ENCODE assay signal across 9 cellular contexts in the genomic region with DNA sequence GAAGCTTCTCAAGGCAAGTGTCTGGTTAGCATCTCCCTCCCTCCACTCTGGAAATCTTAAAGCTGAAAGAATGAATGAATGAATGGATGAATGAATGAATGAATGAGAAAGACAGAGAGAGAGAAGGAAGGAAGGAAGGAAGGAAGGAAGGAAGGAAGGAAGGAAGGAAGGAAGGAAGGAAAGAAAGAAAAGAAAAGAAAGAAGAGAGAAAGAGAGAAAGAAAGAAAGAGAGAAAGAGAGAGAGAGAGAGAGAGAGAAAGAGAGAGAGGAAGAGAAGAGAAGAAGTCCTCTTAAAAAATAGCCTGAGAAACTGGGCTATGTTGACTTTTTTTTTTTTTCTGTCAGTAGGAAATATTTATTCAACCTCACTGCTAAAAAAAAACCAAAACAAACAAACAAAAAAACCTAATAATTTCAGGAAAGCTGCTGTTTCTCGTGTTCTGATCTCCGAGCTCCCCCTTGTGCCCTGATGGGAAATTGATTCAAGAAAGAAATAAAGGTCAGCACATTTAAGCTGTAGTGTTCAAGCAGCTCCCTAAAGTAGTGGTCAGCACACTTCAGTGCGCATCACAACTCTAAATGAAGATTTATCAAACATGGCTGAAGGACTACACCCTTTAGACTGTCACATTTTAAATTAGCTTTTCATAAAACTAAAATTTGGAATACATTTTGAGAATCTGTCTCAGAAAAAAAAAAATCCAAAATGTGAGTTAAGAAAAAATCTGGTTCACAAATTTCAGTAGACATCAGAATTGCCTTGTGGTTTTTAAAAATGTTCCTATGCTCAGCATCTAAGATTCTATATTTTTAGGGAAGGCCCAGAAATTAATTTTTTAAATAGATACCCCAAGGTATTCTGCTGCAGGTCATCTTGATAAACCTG.
A peak's percentile ranks its signal among the peaks of the same experiment; 100 is the strongest.
DNase-seq lines count a peak whose midpoint lies in the region; ATAC-seq and TF ChIP-seq lines count a peak whose summit lies in the region.
"Had no signal": no experiment of that assay in that cellular context is flagged by ENCODE, and none has a peak within 500 bp of the region (broad histone marks: within the 10 kb centered on the region; RNA-seq: fewer than 3 reads in every experiment).

No MANE protein-coding gene starts in this region.

- H3K27ac Mint-ChIP-seq in Caco-2 (ENCODE audit: unreplicated experiment), result no peak overlapping the region
- no peak overlapping the region for H3K27ac Mint-ChIP-seq in T-cell

- peak; percentile 78 for ATAC-seq in GM18868 (IDR thresholded peaks at IDR 0.05; ENCODE audit: unreplicated experiment)
- peak; percentile 62 for ATAC-seq in body of pancreas
- no peak for ATAC-seq in T-cell (replicated peaks in 1 of 4)
- ATAC-seq in HG03135 (IDR thresholded peaks at IDR 0.05; ENCODE audit: unreplicated experiment), result no peak

- H3K9ac ChIP-seq in MM.1S (ENCODE audit: low read length), result no peak overlapping the region

- H3K4me2 ChIP-seq in MM.1S (ENCODE audit: low read depth, low read length), result no peak overlapping the region

- no peaks in the 10 kb centered on the region for H4K20me1 ChIP-seq in MM.1S (ENCODE audit: insufficient read depth, low read length)

- H3K9me3 Mint-ChIP-seq in Caco-2 (ENCODE audit: unreplicated experiment), result no peaks in the 10 kb centered on the region
- no peaks in the 10 kb centered on the region for H3K9me3 Mint-ChIP-seq in T-cell

- H3K4me3 Mint-ChIP-seq in Caco-2 (ENCODE audit: unreplicated experiment), result no peak overlapping the region
- H3K4me3 Mint-ChIP-seq in T-cell, result no peak overlapping the region

- no peaks in the 10 kb centered on the region for H3K9me2 ChIP-seq in MM.1S (replicated peaks; ENCODE audit: insufficient read depth, low read length)

- no peak overlapping the region for H3K27ac ChIP-seq in MM.1S (ENCODE audit: low read length)
- no peak overlapping the region for H3K27ac ChIP-seq in body of pancreas
- H3K27ac ChIP-seq: SJSA1 had no signal

- POLR2A ChIA-PET in Caco-2 (lab: Charles Lee) (no interaction called here), T-cell (lab: Charles Lee) (interaction anchor here (0.6 to 0.7 kb wide), 4 partner anchors 10 to 249 kb away, joined by 5 to 8 read pairs (median 6); no protein-coding TSS in a partner anchor)

- H3K9me3 ChIP-seq in Caco-2 (no peaks in the 10 kb centered on the region), MM.1S (replicated peaks; ENCODE audit: insufficient read depth, low read length) (no peaks in the 10 kb centered on the region), body of pancreas (no peaks in the 10 kb centered on the region)
- H3K9me3 ChIP-seq: SJSA1 had no signal

- H3K4me1 ChIP-seq in Caco-2 (no peaks in the 10 kb centered on the region), MM.1S (ENCODE audit: low read length) (no peaks in the 10 kb centered on the region), body of pancreas (peaks cover 6% of the 10 kb centered on the region)
- H3K4me1 ChIP-seq: SJSA1 had no signal

- intact Hi-C loops in Caco-2 (cut with micrococcal nuclease; ENCODE audit: unreplicated experiment), result loop anchor here (1.0 to 5.0 kb wide), 7 partner anchors 58 to 1015 kb away; no protein-coding TSS in a partner anchor
- intact Hi-C loops in body of pancreas (cut with DNase I), result no loop called here

- H3K4me3 ChIP-seq in Caco-2 (ENCODE audit: low read depth, low read length) (no peak overlapping the region), MM.1S (ENCODE audit: low read length) (no peak overlapping the region), body of pancreas (no peak overlapping the region)
- H3K4me3 ChIP-seq: SJSA1 had no signal

- H3K36me3 Mint-ChIP-seq in Caco-2 (ENCODE audit: insufficient read depth, unreplicated experiment), result no peaks in the 10 kb centered on the region
- H3K36me3 Mint-ChIP-seq in T-cell, result no peaks in the 10 kb centered on the region

- no peaks in the 10 kb centered on the region for H3F3A ChIP-seq in MM.1S (ENCODE audit: insufficient read depth, low read length)

- BruUV-seq in Caco-2 (replicated peaks; lab: Mats Ljungman, UMichigan), result no TSS peak

- WGBS in body of pancreas, 2 donors, result 10 to 21% methylated on average over 3 of the region's 3 CpGs

- H3K27me3 ChIP-seq in Caco-2 (replicated peaks; ENCODE audit: control insufficient read depth, insufficient read depth, low read length) (no peaks in the 10 kb centered on the region), MM.1S (replicated peaks; ENCODE audit: insufficient read depth, low read length) (no peaks in the 10 kb centered on the region), body of pancreas (no peaks in the 10 kb centered on the region)

- no peak overlapping the region for H2AFZ ChIP-seq in MM.1S (ENCODE audit: low read length)

- DNase-seq in Caco-2, result peak in 1 of 2 experiments; percentile 55
- peak; percentile 43 for DNase-seq in MM.1S
- peak; percentile 28 to 51 (median 36) for DNase-seq in body of pancreas
- peak; percentile 24 for DNase-seq in middle frontal gyrus (ENCODE audit: extremely low spot score, low spot score)
- DNase-seq in T-cell, result no peak
- no peak for DNase-seq in NK-92 (lab: John Stamatoyannopoulos, UW; ENCODE audit: unreplicated experiment)

- no peaks in the 10 kb centered on the region for H3K79me2 ChIP-seq in MM.1S (ENCODE audit: low read length)

- H3K27me3 Mint-ChIP-seq in Caco-2 (ENCODE audit: insufficient read depth, unreplicated experiment) (peaks cover 3% of the 10 kb centered on the region), T-cell (peaks cover 0 to 6% of the 10 kb centered on the region in 2 donors)

- no peak for TF ChIP-seq POLR2A in body of pancreas (IDR thresholded peaks at IDR 0.05)

- TF ChIP-seq CTCF in Caco-2 (IDR thresholded peaks at IDR 0.05; ENCODE audit: insufficient read depth in 1 of 2, low read depth in 1 of 2, low read length in 1 of 2, severe bottlenecking in 1 of 2, unreplicated experiment in 1 of 2), result peak; percentile 70 to 71
- TF ChIP-seq CTCF in MM.1S (IDR thresholded peaks at IDR 0.05; ENCODE audit: low read length), result peak; percentile 72
- peak; percentile 35 to 84 (median 68) for TF ChIP-seq CTCF in body of pancreas (IDR thresholded peaks at IDR 0.05)

- H3K36me3 ChIP-seq in Caco-2 (ENCODE audit: control insufficient read depth, insufficient read depth, low read length) (no peaks in the 10 kb centered on the region), MM.1S (replicated peaks; ENCODE audit: insufficient read depth, low read length) (no peaks in the 10 kb centered on the region), body of pancreas (replicated peaks in 1 of 2; ENCODE audit: insufficient read depth in 1 of 2, low read depth in 2 of 2) (no peaks in the 10 kb centered on the region)
- H3K36me3 ChIP-seq: SJSA1 had no signal

- CTCF ChIA-PET in Caco-2 (lab: Charles Lee) (interaction anchor here (0.6 to 1.9 kb wide), 17 partner anchors 19 to 1096 kb away, joined by 3 to 22 read pairs (median 4); no protein-coding TSS in a partner anchor), T-cell (lab: Charles Lee) (interaction anchor here (0.6 to 1.0 kb wide), 9 partner anchors 10 to 670 kb away, joined by 3 to 11 read pairs (median 4); no protein-coding TSS in a partner anchor)

- H3K4me1 Mint-ChIP-seq in Caco-2 (ENCODE audit: low read depth, unreplicated experiment), result no peaks in the 10 kb centered on the region
- H3K4me1 Mint-ChIP-seq in T-cell, result no peaks in the 10 kb centered on the region

Comparison
In these comparisons a context has a peak if more than half of its experiments do, and no peak if none do; other contexts are left out.
1. DNase-seq: peak in MM.1S (single experiment), body of pancreas (4 of 4) and middle frontal gyrus (single experiment); none in T-cell (0 of 34) and NK-92 (single experiment).
2. ATAC-seq: peak in GM18868 (single experiment) and body of pancreas (single experiment); none in T-cell (0 of 4) and HG03135 (single experiment).
3. Peak in every context shown above with its lines, with median percentiles within 50 percentile points of each other: CTCF ChIP-seq.